ENCODE assay signal across 22 cellular contexts in genomic region chr2:230898661-230899091, GRCh38. TPM values are rescaled to one million over a fixed set of nuclear protein-coding genes. Genes with fewer than 3 reads are reported as not detected.
DNase-seq lines count a peak whose midpoint lies in the region; ATAC-seq, FAIRE-seq and TF ChIP-seq lines count a peak whose summit lies in the region.
"Had no signal": no experiment of that assay in that cellular context is flagged by ENCODE, and none has a peak within 500 bp of the region (broad histone marks: within the 10 kb centered on the region; RNA-seq: fewer than 3 reads in every experiment).

No MANE protein-coding gene starts in this region.

- H3K14ac ChIP-seq in H1 (ENCODE audit: insufficient read length), result no peak overlapping the region

- H3F3A ChIP-seq in neural cell (ENCODE audit: insufficient read depth, low read length, poor library complexity, severe bottlenecking), result no peaks in the 10 kb centered on the region

- POLR2A ChIA-PET in H1 (lab: Charles Lee; ENCODE audit: partially characterized antibody), result interaction anchor here (0.6 to 5.2 kb wide), 3 partner anchors 8 to 108 kb away, joined by 3 to 32 read pairs (median 4); no protein-coding TSS in a partner anchor

- H3K27me3 ChIP-seq in H1 (replicated peaks in 1 of 4; ENCODE audit: control insufficient read depth in 3 of 4, extremely low read depth in 1 of 4, insufficient read depth in 3 of 4, low read length in 3 of 4), result peaks cover 0 to 2% (median 0%) of the 10 kb centered on the region in 4 experiments; a peak in 1 of 7 replicates
- H3K27me3 ChIP-seq in neural cell (ENCODE audit: insufficient read depth, low read depth, low read length), result no peaks in the 10 kb centered on the region
- H3K27me3 ChIP-seq in vagina, result no peaks in the 10 kb centered on the region
- H3K27me3 ChIP-seq: BLaER1 had no signal

- CTCF ChIA-PET in H1 (lab: Charles Lee; ENCODE audit: partially characterized antibody), result interaction anchor here (1.3 to 21.7 kb wide), 10 partner anchors 15 to 118 kb away, joined by 3 to 332 read pairs (median 8); partner anchors contain the start of gene GPR55

- H3K9me3 ChIP-seq in H1 (ENCODE audit: insufficient read depth in 2 of 2, low read depth in 1 of 2, low read length in 1 of 2), result no peaks in the 10 kb centered on the region
- no peaks in the 10 kb centered on the region for H3K9me3 ChIP-seq in neural cell (ENCODE audit: low read length)
- no peaks in the 10 kb centered on the region for H3K9me3 ChIP-seq in vagina
- H3K9me3 ChIP-seq: BLaER1, prostate gland had no signal

- no peak overlapping the region for H3K18ac ChIP-seq in H1 (ENCODE audit: extremely low read depth, low read length)

- H2AFZ ChIP-seq in H1 (ENCODE audit: low read length), result 0 out of 2 replicates have a peak overlapping the region, but pooled peaks have one; percentile 26
- peak overlapping the region; percentile 90 for H2AFZ ChIP-seq in neural cell (ENCODE audit: low read depth, low read length)
- H2AFZ ChIP-seq: hepatocyte had no signal

- H3K36me3 ChIP-seq in H1 (ENCODE audit: control insufficient read depth in 2 of 4, insufficient read depth in 4 of 4, low read length in 3 of 4) (no peaks in the 10 kb centered on the region), neural cell (ENCODE audit: insufficient read depth, low read length) (no peaks in the 10 kb centered on the region), vagina (no peaks in the 10 kb centered on the region)
- H3K36me3 ChIP-seq: BLaER1, prostate gland had no signal

- H2BK12ac ChIP-seq in H1 (ENCODE audit: low read depth, low read length), result 0 out of 2 replicates have a peak overlapping the region, but pooled peaks have one; percentile 5

- H4K91ac ChIP-seq in H1 (replicated peaks; ENCODE audit: insufficient read length, low read length), result peak overlapping the region; percentile 22

- H3K4me3 ChIP-seq in H1 (ENCODE audit: extremely low read depth in 1 of 4, insufficient read depth in 2 of 4, low read depth in 3 of 4, low read length in 4 of 4) (no peak overlapping the region), neural cell (ENCODE audit: low read length) (peak overlapping the region; percentile 27), vagina (no peak overlapping the region)
- H3K4me3 ChIP-seq: BLaER1, hepatocyte, prostate gland, SK-N-MC, skin epidermis had no signal

- TF ChIP-seq RAD21 in H1 (IDR thresholded peaks at IDR 0.05 in 1 of 2, conservative IDR thresholded peaks at IDR 0.05 in 1 of 2; ENCODE audit: low read depth in 2 of 2, low read length in 2 of 2) (no peak), neural cell (conservative IDR thresholded peaks at IDR 0.05) (no peak)

- H3K79me1 ChIP-seq in H1 (ENCODE audit: low read depth, low read length), result no peaks in the 10 kb centered on the region

- H3K27ac ChIP-seq in H1 (ENCODE audit: low read depth, low read length) (no peak overlapping the region), neural cell (ENCODE audit: low read length) (peak overlapping the region; percentile 96), vagina (no peak overlapping the region)
- H3K27ac ChIP-seq: BLaER1, foreskin keratinocyte, hepatocyte, prostate gland, SK-N-MC, skin epidermis had no signal

- no peak overlapping the region; the same call in 1 of the 2 replicates for H2BK15ac ChIP-seq in H1 (ENCODE audit: low read length)

- no peak for TF ChIP-seq EP300 in H1 (IDR thresholded peaks at IDR 0.05; ENCODE audit: borderline replicate concordance in 1 of 2, low read depth in 2 of 2, low read length in 2 of 2)
- TF ChIP-seq EP300 in neural cell (conservative IDR thresholded peaks at IDR 0.05; ENCODE audit: poor library complexity, severe bottlenecking), result no peak

- H4K20me1 ChIP-seq in H1 (replicated peaks in 1 of 2; ENCODE audit: control insufficient read depth in 1 of 2, insufficient read depth in 2 of 2, low read length in 2 of 2) (no peaks in the 10 kb centered on the region), neural cell (ENCODE audit: insufficient read depth) (no peaks in the 10 kb centered on the region)
- H4K20me1 ChIP-seq: BLaER1 had no signal

- H3K79me2 ChIP-seq in H1 (ENCODE audit: control insufficient read depth in 1 of 2, insufficient read depth in 2 of 2, low read length in 2 of 2) (no peaks in the 10 kb centered on the region), neural cell (replicated peaks; ENCODE audit: insufficient read depth, low read length) (no peaks in the 10 kb centered on the region)
- H3K79me2 ChIP-seq: hepatocyte had no signal

- no peak overlapping the region for H3K56ac ChIP-seq in H1 (replicated peaks; ENCODE audit: insufficient read length, low read depth, low read length)

- DNase-seq in activated effector memory CD4-positive, alpha-beta T cell treated with anti-CD3 and anti-CD28 coated beads, Interleukin-2, amount 50 U/mL, for 16 hours, result peak; percentile 60
- DNase-seq in activated effector memory CD4-positive, alpha-beta T cell treated with Interleukin-2 at 50 U/mL for 16 hours, result no peak
- DNase-seq in H1 (ENCODE audit: low read depth in 1 of 2, low spot score in 2 of 2) (no peak), vagina (ENCODE audit: extremely low spot score in 2 of 2) (peak; percentile 60 to 67), GM13976 (ENCODE audit: low spot score) (no peak)
- DNase-seq: erythroblast, foreskin keratinocyte, HFFc6, NCI-H1092, NCI-H524 had no signal

- no peak for FAIRE-seq in H1 (lab: Jason Lieb, UNC)
- FAIRE-seq: bronchial epithelial cell, keratinocyte had no signal

- ATAC-seq in HG02759 (IDR thresholded peaks at IDR 0.05; ENCODE audit: unreplicated experiment) (no peak), HG03378 (IDR thresholded peaks at IDR 0.05; ENCODE audit: unreplicated experiment) (no peak)
- ATAC-seq: foreskin keratinocyte; naive thymus-derived CD4-positive, alpha-beta T cell had no signal

- H3K23ac ChIP-seq in H1 (ENCODE audit: insufficient read length), result no peak overlapping the region

- no peak overlapping the region for H3K9ac ChIP-seq in H1 (replicated peaks in 1 of 4; ENCODE audit: extremely low read depth in 1 of 4, low read depth in 3 of 4, low read length in 3 of 4)
- peak overlapping the region; percentile 73 for H3K9ac ChIP-seq in neural cell (ENCODE audit: low read length)
- H3K9ac ChIP-seq: BLaER1 had no signal

- no peak overlapping the region for H2BK5ac ChIP-seq in H1 (ENCODE audit: low read depth, low read length)

- H4K8ac ChIP-seq in H1 (ENCODE audit: extremely low read depth, insufficient read depth, low read length), result no peak overlapping the region

- no peak overlapping the region for H2AK5ac ChIP-seq in H1 (ENCODE audit: low read depth, low read length)

- no peaks in the 10 kb centered on the region for H3K23me2 ChIP-seq in H1 (ENCODE audit: low read depth, low read length)

- WGBS in H1 (ENCODE audit: extremely low coverage in 1 of 2, insufficient coverage in 1 of 2, insufficient read length in 1 of 2, insufficient replicate concordance in 2 of 2, low coverage in 1 of 2, low lambda C conversion rate in 2 of 2, missing lambda C conversion rate in 1 of 2), 2 experiments, result 82% methylated on average over 8 of the region's 8 CpGs; no CpG with 5 or more reads in 1 of the 2 experiments

- H3K4me2 ChIP-seq in H1 (ENCODE audit: insufficient read depth in 1 of 2, low read depth in 2 of 2, low read length in 2 of 2) (no peak overlapping the region), neural cell (ENCODE audit: low read length) (peak overlapping the region; percentile 50)
- H3K4me2 ChIP-seq: hepatocyte had no signal

- TF ChIP-seq CTCF in H1 (IDR thresholded peaks at IDR 0.05; ENCODE audit: control extremely low read depth in 1 of 3, insufficient read depth in 1 of 3, low read depth in 1 of 3, low read length in 3 of 3) (no peak), neural cell (IDR thresholded peaks at IDR 0.05; ENCODE audit: poor library complexity, severe bottlenecking) (no peak), vagina (IDR thresholded peaks at IDR 0.05) (no peak), GM13976 (IDR thresholded peaks at IDR 0.05; ENCODE audit: borderline replicate concordance, control extremely low read depth, extremely low read depth, insufficient read depth, missing control alignments) (no peak)

- no peak overlapping the region for H2BK120ac ChIP-seq in H1 (replicated peaks; ENCODE audit: low read depth, low read length)

- in situ Hi-C loops in GM13976 (cut with MboI; ENCODE audit: low sequenced_read_pairs, unreplicated experiment), result no loop called here

- no peaks in the 10 kb centered on the region for H3K9me2 ChIP-seq in neural cell (ENCODE audit: insufficient read depth, low read length)

- no peak overlapping the region for H3K4ac ChIP-seq in H1 (replicated peaks; ENCODE audit: insufficient read length, low read depth, low read length)

- H3K4me1 ChIP-seq in H1 (replicated peaks in 1 of 4; ENCODE audit: control insufficient read depth in 3 of 4, insufficient read depth in 4 of 4, low read length in 3 of 4) (peaks cover 5 to 18% (median 10%) of the 10 kb centered on the region in 4 experiments), vagina (no peaks in the 10 kb centered on the region)
- H3K4me1 ChIP-seq: foreskin keratinocyte, prostate gland had no signal

- intact Hi-C loops in vagina (cut with DNase I), result no loop called here

- no peak overlapping the region for H4K5ac ChIP-seq in H1 (ENCODE audit: insufficient read length, low read depth, low read length)

- TF ChIP-seq POLR2A in H1 (IDR thresholded peaks at IDR 0.05; ENCODE audit: control extremely low read depth in 1 of 2, low read depth in 2 of 2, low read length in 2 of 2) (no peak), vagina (IDR thresholded peaks at IDR 0.05) (no peak)

- no peak overlapping the region for H2BK20ac ChIP-seq in H1 (ENCODE audit: low read length)

RNA-seq across cellular contexts. Expression of gene GPR55, which starts 26.4 kb away (rescaled TPM):
- not detected in 2 replicates for total RNA-seq in H1 (2021; fragmentation: NEBNext Ultra II Directional; extraction: Animal tissue kit (Norgen Biotek cat#: 25700))
- not detected in 2 replicates for polyA plus RNA-seq in H1 (2011; rRNA removed)
- not detected for polyA plus RNA-seq in H1 (2011; cell fraction: cytosol; rRNA removed)
- polyA plus RNA-seq in H1 (2011; cell fraction: nucleus; rRNA removed), result not detected
- not detected in 4 replicates for polyA plus RNA-seq in H1 (2012, experiment 1 of 2)
- not detected for polyA plus RNA-seq in H1 (2012, experiment 2 of 2)
- polyA plus RNA-seq in H1 (2013, experiment 1 of 2), result not detected
- polyA plus RNA-seq in H1 (2013, experiment 2 of 2), result not detected
- polyA minus RNA-seq in H1 (2011; rRNA and poly(A)+ RNA removed), result not detected in 2 replicates
- polyA minus RNA-seq in H1 (2011; cell fraction: cytosol; rRNA and poly(A)+ RNA removed), result not detected
- polyA minus RNA-seq in H1 (2011; cell fraction: nucleus; rRNA and poly(A)+ RNA removed), result not detected
- not detected in 2 replicates for polyA plus RNA-seq in neural cell
- not detected in 2 replicates for polyA minus RNA-seq in neural cell
- 2.7 TPM for total RNA-seq in vagina
- total RNA-seq: bronchial epithelial cell, foreskin keratinocyte, HFFc6, WTC11 had no signal
- polyA plus RNA-seq: foreskin keratinocyte, hepatocyte, keratinocyte had no signal

RNA-seq across cellular contexts. Expression of gene ITM2C, which starts 33.9 kb away (rescaled TPM):
- 362 and 367 TPM in 2 replicates for total RNA-seq in H1 (2021; fragmentation: NEBNext Ultra II Directional; extraction: Animal tissue kit (Norgen Biotek cat#: 25700))
- polyA plus RNA-seq in H1 (2011; rRNA removed) (742 and 889 TPM in 2 replicates), neural cell (186 and 223 TPM in 2 replicates)
- 714 TPM for polyA plus RNA-seq in H1 (2011; cell fraction: cytosol; rRNA removed)
- 967 TPM for polyA plus RNA-seq in H1 (2011; cell fraction: nucleus; rRNA removed)
- 466 to 565 TPM (median 504 TPM) in 4 replicates for polyA plus RNA-seq in H1 (2012, experiment 1 of 2)
- 396 TPM for polyA plus RNA-seq in H1 (2012, experiment 2 of 2)
- polyA plus RNA-seq in H1 (2013, experiment 1 of 2), result 442 TPM
- 531 TPM for polyA plus RNA-seq in H1 (2013, experiment 2 of 2)
- polyA minus RNA-seq in H1 (2011; rRNA and poly(A)+ RNA removed), result 807 and 840 TPM in 2 replicates
- polyA minus RNA-seq in H1 (2011; cell fraction: cytosol; rRNA and poly(A)+ RNA removed), result 239 TPM
- polyA minus RNA-seq in H1 (2011; cell fraction: nucleus; rRNA and poly(A)+ RNA removed), result 131 TPM
- 120 and 122 TPM in 2 replicates for polyA minus RNA-seq in neural cell
- total RNA-seq in vagina, result 86.2 TPM

Comparison
In these comparisons a context has a peak if more than half of its experiments do, and no peak if none do; other contexts are left out.
1. DNase-seq: peak in activated effector memory CD4-positive, alpha-beta T cell treated with anti-CD3 and anti-CD28 coated beads, Interleukin-2, amount 50 U/mL, for 16 hours (single experiment) and vagina (2 of 2); none in activated effector memory CD4-positive, alpha-beta T cell treated with Interleukin-2 at 50 U/mL for 16 hours (single experiment), H1 (0 of 2) and GM13976 (single experiment).